ENCODE assay signal across 1 cellular context in genomic region chr17:28344011-28344410, GRCh38.
TF ChIP-seq lines count a peak whose summit lies in the region.

No MANE protein-coding gene starts in this region.

TF ChIP-seq in liver, 16 proteins besides CTCF, POLR2A, EP300 and RAD21 (continued from another document):
- TF ChIP-seq SP1 (IDR thresholded peaks at IDR 0.05) (no peak), MAX (IDR thresholded peaks at IDR 0.05) (no peak), TAF1 (conservative IDR thresholded peaks at IDR 0.05) (no peak), ZBTB33 (IDR thresholded peaks at IDR 0.05) (no peak)
TF ChIP-seq in liver: peak in this region for 0.
